20 cellular contexts compared by ENCODE assay signal in the genomic region with DNA sequence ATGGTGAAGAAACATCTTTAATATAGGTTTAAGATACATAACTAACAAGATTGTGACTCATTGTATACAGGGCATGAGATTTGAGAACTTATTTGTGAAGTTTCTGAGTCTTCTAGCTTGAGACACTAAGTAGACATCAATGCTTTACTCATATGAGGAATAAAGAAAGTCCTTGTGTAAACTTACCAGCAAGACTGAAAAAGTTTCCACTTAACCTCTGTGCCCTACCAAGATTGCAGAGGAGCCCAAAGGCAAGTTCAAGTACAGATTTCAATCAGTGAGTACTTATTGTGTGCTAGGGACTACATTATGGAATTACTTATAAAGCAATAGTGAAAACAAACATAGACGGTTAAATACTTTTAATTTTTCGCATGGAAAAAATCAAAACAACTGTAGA.
DNase-seq lines count a peak whose midpoint lies in the region; ATAC-seq, FAIRE-seq and TF ChIP-seq lines count a peak whose summit lies in the region.
"Had no signal": no experiment of that assay in that cellular context is flagged by ENCODE, and none has a peak within 500 bp of the region (broad histone marks: within the 10 kb centered on the region; RNA-seq: fewer than 3 reads in every experiment).

No MANE protein-coding gene starts in this region.

- ATAC-seq in GM18511 (IDR thresholded peaks at IDR 0.05; ENCODE audit: unreplicated experiment) (peak; percentile 21), GM19455 (IDR thresholded peaks at IDR 0.05; ENCODE audit: unreplicated experiment) (peak; percentile 31), HG02798 (IDR thresholded peaks at IDR 0.05; ENCODE audit: poor library complexity, unreplicated experiment) (peak; percentile 22), GM12878 (no peak), PC-3 (no peak)
- ATAC-seq in activated CD8-positive, alpha-beta T cell treated with anti-CD3 and anti-CD28 coated beads for 36 hours: no peak
- ATAC-seq: HCT116, right cardiac atrium had no signal

- H3K4me3 Mint-ChIP-seq in activated CD8-positive, alpha-beta T cell treated with anti-CD3 and anti-CD28 coated beads for 36 hours: no peak overlapping the region

- WGBS in GM12878 (ENCODE audit: insufficient coverage, insufficient replicate concordance, low lambda C conversion rate, missing lambda C conversion rate): 5% methylated on average over 2 of the region's 2 CpGs

- no peaks in the 10 kb centered on the region for H3K36me3 Mint-ChIP-seq in activated CD8-positive, alpha-beta T cell treated with anti-CD3 and anti-CD28 coated beads for 36 hours (ENCODE audit: low read depth)

- H3K79me2 ChIP-seq in GM12878 (ENCODE audit: control insufficient read depth, insufficient read depth, low read length) (no peaks in the 10 kb centered on the region), PC-3 (ENCODE audit: low read length) (no peaks in the 10 kb centered on the region)

- H3K9ac ChIP-seq in GM12878 (ENCODE audit: control insufficient read depth, insufficient read depth, low read length): no peak overlapping the region
- H3K9ac ChIP-seq in PC-3 (ENCODE audit: low read length): no peak overlapping the region

- RAD21 ChIA-PET in GM12878 (lab: Charles Lee; ENCODE audit: unreplicated experiment): no interaction called here

- intact Hi-C loops in GM12878 (cut with micrococcal nuclease; ENCODE audit: unreplicated experiment) (no loop called here), PC-3 (cut with micrococcal nuclease) (no loop called here)
- intact Hi-C loops in activated CD8-positive, alpha-beta T cell treated with anti-CD3 and anti-CD28 coated beads for 36 hours (cut with micrococcal nuclease): no loop called here

- H3K9me3 Mint-ChIP-seq in activated CD8-positive, alpha-beta T cell treated with anti-CD3 and anti-CD28 coated beads for 36 hours: no peaks in the 10 kb centered on the region

- no peaks in the 10 kb centered on the region for H3K27me3 Mint-ChIP-seq in activated CD8-positive, alpha-beta T cell treated with anti-CD3 and anti-CD28 coated beads for 36 hours

- no peak for TF ChIP-seq POLR2A in GM12878 (IDR thresholded peaks at IDR 0.05; ENCODE audit: low read depth, low read length)

- peaks cover 15% of the 10 kb centered on the region for H3K4me1 Mint-ChIP-seq in activated CD8-positive, alpha-beta T cell treated with anti-CD3 and anti-CD28 coated beads for 36 hours (ENCODE audit: low read depth)

- H3K27ac Mint-ChIP-seq in activated CD8-positive, alpha-beta T cell treated with anti-CD3 and anti-CD28 coated beads for 36 hours: no peak overlapping the region

- FAIRE-seq in GM12878 (lab: Jason Lieb, UNC): no peak
- FAIRE-seq: endometrium had no signal

- H3K4me3 ChIP-seq in GM12878 (no peak overlapping the region), PC-3 (ENCODE audit: low read length) (no peak overlapping the region)
- H3K4me3 ChIP-seq: testis had no signal

- SMC1A ChIA-PET in GM12878 (lab: Charles Lee; ENCODE audit: uncharacterized antibody, unreplicated experiment): no interaction called here

- H4K20me1 ChIP-seq in GM12878 (ENCODE audit: control insufficient read depth, insufficient read depth) (no peaks in the 10 kb centered on the region), PC-3 (ENCODE audit: low read length) (no peaks in the 10 kb centered on the region)

- CTCF ChIA-PET in GM12878 (lab: Yijun Ruan, JAX) (no interaction called here), PC-3 (lab: Charles Lee) (no interaction called here)
- CTCF ChIA-PET in activated CD8-positive, alpha-beta T cell treated with anti-CD3 and anti-CD28 coated beads for 36 hours (lab: Charles Lee): no interaction called here

- H3K9me3 ChIP-seq in GM12878 (replicated peaks; ENCODE audit: control insufficient read depth, insufficient read depth, low read length) (peaks cover 3% of the 10 kb centered on the region; the same call in 2 of the 3 replicates), PC-3 (ENCODE audit: low read length) (no peaks in the 10 kb centered on the region)
- H3K9me3 ChIP-seq: neutrophil, testis had no signal

- H3K27ac ChIP-seq in GM12878 (ENCODE audit: control insufficient read depth, insufficient read depth) (no peak overlapping the region), PC-3 (ENCODE audit: low read length) (no peak overlapping the region)
- H3K27ac ChIP-seq: neutrophil, testis had no signal

- peak overlapping the region; percentile 59 for H3K4me2 ChIP-seq in GM12878 (ENCODE audit: control insufficient read depth, insufficient read depth)
- H3K4me2 ChIP-seq in PC-3 (ENCODE audit: low read length): no peak overlapping the region

- POLR2A ChIA-PET in GM12878 (lab: Charles Lee): no interaction called here
- POLR2A ChIA-PET in activated CD8-positive, alpha-beta T cell treated with anti-CD3 and anti-CD28 coated beads for 36 hours (lab: Charles Lee): no interaction called here
- POLR2A ChIA-PET in PC-3 (lab: Charles Lee; ENCODE audit: unreplicated experiment): no interaction called here

- no peak for TF ChIP-seq EP300 in GM12878 (IDR thresholded peaks at IDR 0.05; ENCODE audit: borderline replicate concordance in 1 of 2, control insufficient read depth in 1 of 2, low read depth in 2 of 2, low read length in 2 of 2)

- no peak overlapping the region; the same call in 1 of the 2 replicates for H2AFZ ChIP-seq in GM12878 (ENCODE audit: control insufficient read depth, low read depth, low read length)
- no peak overlapping the region for H2AFZ ChIP-seq in PC-3 (ENCODE audit: low read length)

- DNase-seq in GM12878 (ENCODE audit: low read depth, low spot score) (peak; percentile 30), PC-3 (no peak), HuH-7.5 (ENCODE audit: low spot score) (no peak)
- no peak for DNase-seq in activated CD8-positive, alpha-beta T cell treated with anti-CD3 and anti-CD28 coated beads for 36 hours
- DNase-seq: activated effector memory CD4-positive, alpha-beta T cell treated with Interleukin-2 at 50 U/mL for 16 hours; anterior cingulate cortex; GDM1; hypothalamus; midbrain; NCI-H2227 treated with DMSO at 0.1 percent for 48 hours; NK-92 treated with Interleukin-12 subunit alpha and Interleukin-12 subunit beta, amount 100 ng/mL, for 24 hours; right cardiac atrium; stimulated activated CD4-positive, alpha-beta T cell treated with anti-CD3 and anti-CD28 coated beads, Interleukin-2, amount 100 ng/mL, for 24 hours; testis had no signal

- no peak for TF ChIP-seq CTCF in GM12878 (IDR thresholded peaks at IDR 0.05 in 2 of 3, conservative IDR thresholded peaks at IDR 0.05 in 1 of 3; ENCODE audit: control insufficient read depth in 2 of 3, extremely low read depth in 1 of 3, insufficient read depth in 1 of 3, low read depth in 3 of 3, low read length in 3 of 3)
- TF ChIP-seq CTCF in activated CD8-positive, alpha-beta T cell treated with anti-CD3 and anti-CD28 coated beads for 36 hours (IDR thresholded peaks at IDR 0.05): no peak
- TF ChIP-seq CTCF in PC-3 (conservative IDR thresholded peaks at IDR 0.05; ENCODE audit: low read depth, low read length): no peak

- no peaks in the 10 kb centered on the region for H3K9me2 ChIP-seq in PC-3 (replicated peaks; ENCODE audit: low read length)

- no peaks in the 10 kb centered on the region for H3F3A ChIP-seq in PC-3 (ENCODE audit: low read length, unreplicated experiment)

- TF ChIP-seq RAD21 in GM12878 (IDR thresholded peaks at IDR 0.05; ENCODE audit: insufficient read depth, low read depth, low read length): no peak

- H3K4me1 ChIP-seq in GM12878 (ENCODE audit: control insufficient read depth, insufficient read depth, low read length): peaks cover 28% of the 10 kb centered on the region
- no peaks in the 10 kb centered on the region for H3K4me1 ChIP-seq in PC-3 (ENCODE audit: insufficient read depth, low read length)
- H3K4me1 ChIP-seq: testis had no signal

- in situ Hi-C loops in GM12878 (cut with MboI): no loop called here

- BruUV-seq in GM12878 (replicated peaks; lab: Mats Ljungman, UMichigan) (no TSS peak), PC-3 (replicated peaks; lab: Mats Ljungman, UMichigan) (no TSS peak)

- H3K36me3 ChIP-seq in GM12878 (ENCODE audit: control insufficient read depth in 2 of 2, insufficient read depth in 2 of 2, low read length in 1 of 2): no peaks in the 10 kb centered on the region
- H3K36me3 ChIP-seq in PC-3 (ENCODE audit: low read depth, low read length): no peaks in the 10 kb centered on the region
- H3K36me3 ChIP-seq: neutrophil had no signal

- no peaks in the 10 kb centered on the region for H3K27me3 ChIP-seq in GM12878 (replicated peaks in 1 of 2; ENCODE audit: control insufficient read depth in 2 of 2, insufficient read depth in 2 of 2, low read length in 1 of 2)
- no peaks in the 10 kb centered on the region for H3K27me3 ChIP-seq in PC-3 (ENCODE audit: low read length)
- H3K27me3 ChIP-seq: neutrophil, testis had no signal

TF ChIP-seq in GM12878, 131 proteins besides CTCF, POLR2A, EP300 and RAD21 (continues in another document):
- no peak for TF ChIP-seq SMC3 (IDR thresholded peaks at IDR 0.05; ENCODE audit: borderline replicate concordance, low read length)
- TF ChIP-seq, protein P1, sequence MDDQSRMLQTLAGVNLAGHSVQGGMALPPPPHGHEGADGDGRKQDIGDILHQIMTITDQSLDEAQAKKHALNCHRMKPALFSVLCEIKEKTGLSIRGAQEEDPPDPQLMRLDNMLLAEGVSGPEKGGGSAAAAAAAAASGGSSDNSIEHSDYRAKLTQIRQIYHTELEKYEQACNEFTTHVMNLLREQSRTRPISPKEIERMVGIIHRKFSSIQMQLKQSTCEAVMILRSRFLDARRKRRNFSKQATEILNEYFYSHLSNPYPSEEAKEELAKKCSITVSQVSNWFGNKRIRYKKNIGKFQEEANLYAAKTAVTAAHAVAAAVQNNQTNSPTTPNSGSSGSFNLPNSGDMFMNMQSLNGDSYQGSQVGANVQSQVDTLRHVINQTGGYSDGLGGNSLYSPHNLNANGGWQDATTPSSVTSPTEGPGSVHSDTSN (IDR thresholded peaks at IDR 0.05; ENCODE audit: insufficient replicate concordance, low read depth, low read length): no peak
- TF ChIP-seq BHLHE40 (IDR thresholded peaks at IDR 0.05; ENCODE audit: borderline replicate concordance in 1 of 2, low read depth in 2 of 2, low read length in 1 of 2): no peak
- no peak for TF ChIP-seq CREM (IDR thresholded peaks at IDR 0.05; ENCODE audit: low read depth)
- no peak for TF ChIP-seq ZBED1 (IDR thresholded peaks at IDR 0.05; ENCODE audit: borderline replicate concordance)
- TF ChIP-seq ZNF274 (IDR thresholded peaks at IDR 0.05; ENCODE audit: insufficient read depth, insufficient read length): no peak

Comparison
In these comparisons a context has a peak if more than half of its experiments do, and no peak if none do; other contexts are left out.
1. ATAC-seq: peak in GM18511 (single experiment), GM19455 (single experiment) and HG02798 (single experiment); none in GM12878 (single experiment), activated CD8-positive, alpha-beta T cell treated with anti-CD3 and anti-CD28 coated beads for 36 hours (single experiment) and PC-3 (single experiment).